Comparison of ENCODE assay signal across 8 cellular contexts in genomic region chr10:92573798-92574544, GRCh38. TPM values are rescaled to one million over a fixed set of nuclear protein-coding genes. Genes with fewer than 3 reads are reported as not detected.
DNase-seq lines count a peak whose midpoint lies in the region; ATAC-seq, FAIRE-seq and TF ChIP-seq lines count a peak whose summit lies in the region.

Gene IDE, minus strand, starts transcription at chr10:92574093. Its CDS starts 74 bp downstream, at chr10:92574019.

- ATAC-seq in GM21423 (IDR thresholded peaks at IDR 0.05; ENCODE audit: unreplicated experiment) (peak; percentile 68), natural killer cell (peak; percentile 73 to 88 (median 80))

- H3K4me3 ChIP-seq in fibroblast of lung (replicated peaks in 1 of 4; ENCODE audit: control extremely low read depth in 1 of 4, insufficient read depth in 1 of 4, low read depth in 3 of 4, low read length in 4 of 4), result peak within 1 kb of the TSS; percentile 70 to 98 (median 82)

- H3K9me3 Mint-ChIP-seq in activated T-helper 1 cell treated with anti-CD3 and anti-CD28 coated beads, Interleukin-12 subunit alpha, Interleukin-12 subunit beta, Interleukin-2, Interleukin-4 antibody, amounts not matched to agents 30 ng/mL and 10 ng/mL and 1 ng/mL, durations not matched to agents 14 hours and 24 hours and 36 hours, result no peaks in the 10 kb centered on the region
- H3K9me3 Mint-ChIP-seq in natural killer cell, result no peaks in the 10 kb centered on the region

- H3K79me2 ChIP-seq in fibroblast of lung (ENCODE audit: control insufficient read depth, insufficient read depth, low read length), result peaks cover 19% of the 10 kb centered on the region

- no peaks in the 10 kb centered on the region for H3K36me3 ChIP-seq in fibroblast of lung (ENCODE audit: control insufficient read depth, insufficient read depth, low read length)

- intact Hi-C loops in activated T-helper 1 cell treated with anti-CD3 and anti-CD28 coated beads, Interleukin-12 subunit alpha, Interleukin-12 subunit beta, Interleukin-2, Interleukin-4 antibody, amounts not matched to agents 30 ng/mL and 10 ng/mL and 1 ng/mL, durations not matched to agents 14 hours and 24 hours and 36 hours (cut with micrococcal nuclease), result loop anchor here (1.0 to 5.0 kb wide), 8 partner anchors 17 to 1128 kb away; partner anchors contain the start of genes EXOC6 and FRA10AC1
- intact Hi-C loops in natural killer cell (cut with micrococcal nuclease), result loop anchor here (1.0 to 5.0 kb wide), 3 partner anchors 17 to 118 kb away; no protein-coding TSS in a partner anchor

- peak within 1 kb of the TSS; percentile 90 for H3K4me2 ChIP-seq in fibroblast of lung (ENCODE audit: extremely low read depth, insufficient read depth, low read length)

- TF ChIP-seq CTCF in fibroblast of lung (conservative IDR thresholded peaks at IDR 0.05 in 1 of 2, IDR thresholded peaks at IDR 0.05 in 1 of 2; ENCODE audit: low read depth in 1 of 2, low read length in 2 of 2), result peak; percentile 64 to 81
- TF ChIP-seq CTCF in natural killer cell (IDR thresholded peaks at IDR 0.05), result peak; percentile 72

- H3K9ac ChIP-seq in fibroblast of lung (ENCODE audit: insufficient read depth, low read length), result peak within 1 kb of the TSS; percentile 74

- H3K27me3 ChIP-seq in fibroblast of lung (ENCODE audit: control insufficient read depth, insufficient read depth, low read length), result no peaks in the 10 kb centered on the region

- no peak for FAIRE-seq in RCC 7860 (lab: Jason Lieb, UNC)

- no peaks in the 10 kb centered on the region for H3K9me3 ChIP-seq in fibroblast of lung (ENCODE audit: control insufficient read depth, insufficient read depth, low read depth, low read length)

- H3K27ac ChIP-seq in fibroblast of lung (ENCODE audit: insufficient read depth, low read length), result peak within 1 kb of the TSS; percentile 94

- H3K4me3 Mint-ChIP-seq in activated T-helper 1 cell treated with anti-CD3 and anti-CD28 coated beads, Interleukin-12 subunit alpha, Interleukin-12 subunit beta, Interleukin-2, Interleukin-4 antibody, amounts not matched to agents 30 ng/mL and 10 ng/mL and 1 ng/mL, durations not matched to agents 14 hours and 24 hours and 36 hours, result peak within 1 kb of the TSS; percentile 88
- peak within 1 kb of the TSS; percentile 76 for H3K4me3 Mint-ChIP-seq in natural killer cell

- H3K4me1 Mint-ChIP-seq in activated T-helper 1 cell treated with anti-CD3 and anti-CD28 coated beads, Interleukin-12 subunit alpha, Interleukin-12 subunit beta, Interleukin-2, Interleukin-4 antibody, amounts not matched to agents 30 ng/mL and 10 ng/mL and 1 ng/mL, durations not matched to agents 14 hours and 24 hours and 36 hours (ENCODE audit: low read depth), result peaks cover 37% of the 10 kb centered on the region
- H3K4me1 Mint-ChIP-seq in natural killer cell, result peaks cover 24 to 33% of the 10 kb centered on the region in 2 donors

- no peaks in the 10 kb centered on the region for H3K27me3 Mint-ChIP-seq in activated T-helper 1 cell treated with anti-CD3 and anti-CD28 coated beads, Interleukin-12 subunit alpha, Interleukin-12 subunit beta, Interleukin-2, Interleukin-4 antibody, amounts not matched to agents 30 ng/mL and 10 ng/mL and 1 ng/mL, durations not matched to agents 14 hours and 24 hours and 36 hours (ENCODE audit: insufficient read depth)
- no peaks in the 10 kb centered on the region for H3K27me3 Mint-ChIP-seq in natural killer cell (ENCODE audit: low read depth in 2 of 2)

- no peaks in the 10 kb centered on the region for H4K20me1 ChIP-seq in fibroblast of lung (ENCODE audit: control insufficient read depth, extremely low read depth, insufficient read depth, low read length)

- H2AFZ ChIP-seq in fibroblast of lung (ENCODE audit: low read length), result peak within 1 kb of the TSS; percentile 89

- peaks cover 13% of the 10 kb centered on the region for H3K4me1 ChIP-seq in fibroblast of lung (ENCODE audit: control insufficient read depth, extremely low read depth, insufficient read depth, low read length)

- peak within 1 kb of the TSS; percentile 89 for H3K27ac Mint-ChIP-seq in activated T-helper 1 cell treated with anti-CD3 and anti-CD28 coated beads, Interleukin-12 subunit alpha, Interleukin-12 subunit beta, Interleukin-2, Interleukin-4 antibody, amounts not matched to agents 30 ng/mL and 10 ng/mL and 1 ng/mL, durations not matched to agents 14 hours and 24 hours and 36 hours
- peak within 1 kb of the TSS; percentile 82 to 92 for H3K27ac Mint-ChIP-seq in natural killer cell

- H3K36me3 Mint-ChIP-seq in activated T-helper 1 cell treated with anti-CD3 and anti-CD28 coated beads, Interleukin-12 subunit alpha, Interleukin-12 subunit beta, Interleukin-2, Interleukin-4 antibody, amounts not matched to agents 30 ng/mL and 10 ng/mL and 1 ng/mL, durations not matched to agents 14 hours and 24 hours and 36 hours (ENCODE audit: low read depth), result peaks cover 15% of the 10 kb centered on the region
- no peaks in the 10 kb centered on the region for H3K36me3 Mint-ChIP-seq in natural killer cell

- DNase-seq in DMS153 treated with DMSO at 0.1 percent for 48 hours (lab: John Stamatoyannopoulos, UW; ENCODE audit: unreplicated experiment) (peak; percentile 75), HuH-7 (ENCODE audit: low spot score) (peak; percentile 86), RCC 7860 (ENCODE audit: low spot score) (peak; percentile 75), fibroblast of lung (ENCODE audit: low read depth in 2 of 2) (peak; percentile 88 to 95), natural killer cell (peak; percentile 77)
- peak; percentile 84 for DNase-seq in activated T-helper 1 cell treated with anti-CD3 and anti-CD28 coated beads, Interleukin-12 subunit alpha, Interleukin-12 subunit beta, Interleukin-2, Interleukin-4 antibody, amounts not matched to agents 30 ng/mL and 10 ng/mL and 1 ng/mL, durations not matched to agents 14 hours and 24 hours and 36 hours (ENCODE audit: low spot score)
- DNase-seq in stimulated activated naive CD4-positive, alpha-beta T cell treated with Interleukin-2 at 50 U/mL for 16 hours (lab: John Stamatoyannopoulos, UW), result peak; percentile 75

RNA-seq across cellular contexts. Expression of gene IDE, which starts in this region (rescaled TPM):
- 43.4 and 54.5 TPM in 2 replicates for total RNA-seq in activated T-helper 1 cell treated with anti-CD3 and anti-CD28 coated beads, Interleukin-12 subunit alpha, Interleukin-12 subunit beta, Interleukin-2, Interleukin-4 antibody, amounts not matched to agents 30 ng/mL and 10 ng/mL and 1 ng/mL, durations not matched to agents 14 hours and 24 hours and 36 hours
- total RNA-seq in fibroblast of lung, result 19.3 and 21.3 TPM in 2 replicates
- 19.4 and 24.5 TPM in 2 replicates for polyA plus RNA-seq in fibroblast of lung
- polyA plus RNA-seq in fibroblast of lung (2012), result 15.4 and 15.9 TPM in 2 replicates
- polyA minus RNA-seq in fibroblast of lung (ENCODE audit: low replicate concordance), result 7.9 and 11.5 TPM in 2 replicates
- 10 to 100 TPM; 18.2 to 23.5 (median 21.8) TPM for total RNA-seq in natural killer cell

Comparison
In these comparisons a context has a peak if more than half of its experiments do, and no peak if none do; other contexts are left out.
1. Peak in every context shown above with its lines: DNase-seq, ATAC-seq, H3K4me3 ChIP-seq and H3K27ac ChIP-seq.